8 cellular contexts compared by ENCODE assay signal in genomic region chr4:152100378-152101201, GRCh38.
DNase-seq lines count a peak whose midpoint lies in the region; ATAC-seq and TF ChIP-seq lines count a peak whose summit lies in the region.

No MANE protein-coding gene starts in this region.

- TF ChIP-seq CTCF in RWPE1 (conservative IDR thresholded peaks at IDR 0.05; ENCODE audit: low read depth) (no peak), nephron progenitor cell (IDR thresholded peaks at IDR 0.05) (no peak), tibial artery (IDR thresholded peaks at IDR 0.05) (no peak)

- H3K4me1 Mint-ChIP-seq in nephron progenitor cell: peaks cover 87% of the 10 kb centered on the region

- peaks cover 22% of the 10 kb centered on the region for H3K27me3 Mint-ChIP-seq in nephron progenitor cell (ENCODE audit: low read depth, poor library complexity)

- peak overlapping the region; percentile 92 to 98 for H3K27ac Mint-ChIP-seq in activated naive CD4-positive, alpha-beta T cell treated with anti-CD3 and anti-CD28 coated beads, Interleukin-2, amount 50 U/mL, for 72 hours
- peak overlapping the region; percentile 84 for H3K27ac Mint-ChIP-seq in nephron progenitor cell

- peak overlapping the region; percentile 3 for H3K4me3 Mint-ChIP-seq in nephron progenitor cell

- POLR2A ChIA-PET in RWPE1 (lab: Yijun Ruan, JAX; ENCODE audit: low non-redundant PET): no interaction called here

- peak overlapping the region; percentile 20; the same call in 1 of the 2 replicates for H3K27ac ChIP-seq in RWPE1
- no peak overlapping the region for H3K27ac ChIP-seq in tibial artery

- peaks cover 0 to 10% of the 10 kb centered on the region in 2 donors for H3K9me3 Mint-ChIP-seq in activated naive CD4-positive, alpha-beta T cell treated with anti-CD3 and anti-CD28 coated beads, Interleukin-2, amount 50 U/mL, for 72 hours
- no peaks in the 10 kb centered on the region for H3K9me3 Mint-ChIP-seq in nephron progenitor cell

- H3K27me3 ChIP-seq in tibial artery: no peaks in the 10 kb centered on the region

- peaks cover 16 to 22% of the 10 kb centered on the region in 2 donors for H3K36me3 Mint-ChIP-seq in activated naive CD4-positive, alpha-beta T cell treated with anti-CD3 and anti-CD28 coated beads, Interleukin-2, amount 50 U/mL, for 72 hours
- no peaks in the 10 kb centered on the region for H3K36me3 Mint-ChIP-seq in nephron progenitor cell (ENCODE audit: low read depth)

- intact Hi-C loops in tibial artery (cut with DNase I; ENCODE audit: low total_unique reads): no loop called here

- H3K4me3 ChIP-seq in tibial artery: no peak overlapping the region

- H3K9me3 ChIP-seq in tibial artery: no peaks in the 10 kb centered on the region

- ATAC-seq in GM19324 (IDR thresholded peaks at IDR 0.05; ENCODE audit: low FRiP score, unreplicated experiment) (peak; percentile 50), HG03457 (IDR thresholded peaks at IDR 0.05; ENCODE audit: unreplicated experiment) (no peak), HG03520 (IDR thresholded peaks at IDR 0.05; ENCODE audit: unreplicated experiment) (no peak)
- ATAC-seq in activated naive CD4-positive, alpha-beta T cell treated with anti-CD3 and anti-CD28 coated beads, Interleukin-2, amount 50 U/mL, for 72 hours: peak; percentile 89

- H3K4me1 ChIP-seq in tibial artery: no peaks in the 10 kb centered on the region

- peak; percentile 35 for DNase-seq in RWPE1 (ENCODE audit: low spot score)
- peak; percentile 61 to 86 for DNase-seq in activated naive CD4-positive, alpha-beta T cell treated with anti-CD3 and anti-CD28 coated beads, Interleukin-2, amount 50 U/mL, for 72 hours (ENCODE audit: low spot score in 2 of 2)
- DNase-seq in nephron progenitor cell: no peak
- DNase-seq in NCI-H2196 (lab: John Stamatoyannopoulos, UW; ENCODE audit: unreplicated experiment): no peak
- no peak for DNase-seq in tibial artery

- H3K36me3 ChIP-seq in tibial artery: no peaks in the 10 kb centered on the region

- CTCF ChIA-PET in RWPE1 (lab: Yijun Ruan, JAX): interaction anchor here (0.6 kb wide), 1 partner anchor 93 kb away, joined by 3 read pairs; no protein-coding TSS in a partner anchor

Comparison
In these comparisons a context has a peak if more than half of its experiments do, and no peak if none do; other contexts are left out.
1. ATAC-seq: peak in GM19324 (single experiment) and activated naive CD4-positive, alpha-beta T cell treated with anti-CD3 and anti-CD28 coated beads, Interleukin-2, amount 50 U/mL, for 72 hours (2 of 2); none in HG03457 (single experiment) and HG03520 (single experiment).
2. DNase-seq: peak in RWPE1 (single experiment) and activated naive CD4-positive, alpha-beta T cell treated with anti-CD3 and anti-CD28 coated beads, Interleukin-2, amount 50 U/mL, for 72 hours (2 of 2); none in nephron progenitor cell (single experiment), NCI-H2196 (single experiment) and tibial artery (0 of 2).